Comparison of ENCODE assay signal across 8 cellular contexts in the genomic region with DNA sequence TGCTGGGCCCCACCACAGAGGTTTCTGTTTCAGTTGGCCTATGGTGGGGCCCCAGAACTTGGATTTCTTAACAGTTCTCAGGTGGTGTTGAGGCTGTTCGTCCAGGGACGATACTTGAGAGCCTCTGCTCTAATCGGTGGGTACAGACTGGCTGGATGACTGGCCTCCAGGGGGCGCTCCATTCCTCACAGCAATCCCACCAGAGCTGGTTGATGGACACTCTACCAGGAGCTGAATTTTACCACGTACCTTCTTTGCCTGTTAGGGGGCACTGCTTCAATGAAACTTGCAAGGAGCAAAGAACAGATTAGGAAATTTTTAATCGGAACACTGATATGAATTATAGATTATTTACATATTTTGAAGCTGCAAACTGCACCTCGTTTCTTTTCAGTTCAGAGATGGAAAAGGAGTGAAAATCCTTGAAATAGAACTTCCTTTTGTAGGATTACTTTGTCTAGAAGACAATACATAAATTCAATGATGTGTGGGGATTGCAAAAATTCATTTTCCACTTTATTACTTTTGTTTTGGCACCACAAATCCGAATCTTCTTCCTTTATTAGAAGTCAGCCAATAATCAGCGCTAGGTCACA. TPM values are rescaled to one million over a fixed set of nuclear protein-coding genes. Genes with fewer than 3 reads are reported as not detected.
DNase-seq lines count a peak whose midpoint lies in the region; ATAC-seq, FAIRE-seq and TF ChIP-seq lines count a peak whose summit lies in the region.

No MANE protein-coding gene starts in this region.

- TF ChIP-seq CTCF in gastroesophageal sphincter (IDR thresholded peaks at IDR 0.05) = peak; percentile 90 to 93 (median 92)
- TF ChIP-seq CTCF in osteoblast (IDR thresholded peaks at IDR 0.05; ENCODE audit: extremely low read depth, low read depth, low read length) = peak; percentile 77
- TF ChIP-seq CTCF in thyroid gland (IDR thresholded peaks at IDR 0.05) = peak; percentile 75 to 95 (median 88)

- H3K79me2 ChIP-seq in osteoblast (ENCODE audit: insufficient read depth, low read length) = no peaks in the 10 kb centered on the region

- H3K9me3 ChIP-seq in gastroesophageal sphincter (no peaks in the 10 kb centered on the region), osteoblast (ENCODE audit: low read depth, low read length) (no peaks in the 10 kb centered on the region), thyroid gland (no peaks in the 10 kb centered on the region)

- no peak for TF ChIP-seq EP300 in gastroesophageal sphincter (IDR thresholded peaks at IDR 0.05)

- H4K20me1 ChIP-seq in osteoblast (ENCODE audit: insufficient read depth, low read length) = no peaks in the 10 kb centered on the region

- intact Hi-C loops in thyroid gland (cut with DNase I) = loop anchor here (5.0 to 10.0 kb wide), 2 partner anchors 98 to 216 kb away; partner anchors contain the start of gene NT5C3A

- DNase-seq in Daoy (ENCODE audit: low read depth) = peak; percentile 85
- peak; percentile 75 for DNase-seq in HTR-8/SVneo (ENCODE audit: insufficient read length, low spot score)
- peak; percentile 61 to 88 for DNase-seq in SHP77 (lab: John Stamatoyannopoulos, UW)
- DNase-seq in activated effector memory CD4-positive, alpha-beta T cell treated with Interleukin-2 at 50 U/mL for 16 hours = peak; percentile 77
- DNase-seq in osteoblast (ENCODE audit: insufficient read length, low spot score, missing footprints) = peak; percentile 36
- peak; percentile 91 to 93 for DNase-seq in thyroid gland

- H3K4me2 ChIP-seq in osteoblast (ENCODE audit: insufficient read depth, low read length) = peak overlapping the region; percentile 34

- H3K27me3 ChIP-seq in gastroesophageal sphincter (no peaks in the 10 kb centered on the region), osteoblast (ENCODE audit: insufficient read depth, low read length) (no peaks in the 10 kb centered on the region), thyroid gland (no peaks in the 10 kb centered on the region)

- peak; percentile 100 for ATAC-seq in GM21528 (IDR thresholded peaks at IDR 0.05; ENCODE audit: low FRiP score, unreplicated experiment)
- ATAC-seq in gastroesophageal sphincter = peak; percentile 98

- TF ChIP-seq POLR2A in gastroesophageal sphincter (IDR thresholded peaks at IDR 0.05) = no peak
- TF ChIP-seq POLR2A in thyroid gland (IDR thresholded peaks at IDR 0.05) = no peak

- H3K4me3 ChIP-seq in gastroesophageal sphincter = no peak overlapping the region
- H3K4me3 ChIP-seq in osteoblast (ENCODE audit: insufficient read depth, low read length) = no peak overlapping the region
- no peak overlapping the region for H3K4me3 ChIP-seq in thyroid gland (replicated peaks in 1 of 3)

- H2AFZ ChIP-seq in osteoblast (ENCODE audit: low read length) = peak overlapping the region; percentile 60

- H3K4me1 ChIP-seq in gastroesophageal sphincter = peaks cover 0 to 4% (median 0%) of the 10 kb centered on the region in 3 donors
- H3K4me1 ChIP-seq in osteoblast (ENCODE audit: insufficient read depth, low read length) = no peaks in the 10 kb centered on the region
- H3K4me1 ChIP-seq in thyroid gland = no peaks in the 10 kb centered on the region

- no peak for FAIRE-seq in HTR-8/SVneo (lab: Jason Lieb, UNC)

- 17 to 31% methylated on average over 4 of the region's 9 CpGs for WGBS in gastroesophageal sphincter (ENCODE audit: low coverage in 1 of 2), 2 donors
- 25 to 27% methylated on average over 9 of the region's 9 CpGs for WGBS in thyroid gland, 2 donors

- no peaks in the 10 kb centered on the region for H3K36me3 ChIP-seq in gastroesophageal sphincter
- H3K36me3 ChIP-seq in osteoblast (ENCODE audit: insufficient read depth, low read length) = no peaks in the 10 kb centered on the region
- no peaks in the 10 kb centered on the region for H3K36me3 ChIP-seq in thyroid gland

- H3K27ac ChIP-seq in gastroesophageal sphincter = no peak overlapping the region
- H3K27ac ChIP-seq in osteoblast (ENCODE audit: low read depth, low read length) = no peak overlapping the region
- H3K27ac ChIP-seq in thyroid gland = no peak overlapping the region

RNA-seq across cellular contexts. Expression of gene KBTBD2, which starts 44.8 kb away (rescaled TPM):
- 47.8 and 57.9 TPM in 2 replicates for total RNA-seq in Daoy (2014; rRNA removed; shearing (Covaris generic))
- total RNA-seq in gastroesophageal sphincter (10 to 100 TPM; 31.2 to 64.6 (median 37.4) TPM), osteoblast (39.5 and 47.0 TPM in 2 replicates), thyroid gland (10 to 100 TPM; 35.1 to 49.8 (median 42.5) TPM)

Comparison
In these comparisons a context has a peak if more than half of its experiments do, and no peak if none do; other contexts are left out.
1. DNase-seq: peak in every context shown above with its lines; median percentile 92 in thyroid gland; 85 in Daoy; 77 in activated effector memory CD4-positive, alpha-beta T cell treated with Interleukin-2 at 50 U/mL for 16 hours; 75 in HTR-8/SVneo; 74 in SHP77; 36 in osteoblast.